Comparison of ENCODE assay signal across 24 cellular contexts in the genomic region with DNA sequence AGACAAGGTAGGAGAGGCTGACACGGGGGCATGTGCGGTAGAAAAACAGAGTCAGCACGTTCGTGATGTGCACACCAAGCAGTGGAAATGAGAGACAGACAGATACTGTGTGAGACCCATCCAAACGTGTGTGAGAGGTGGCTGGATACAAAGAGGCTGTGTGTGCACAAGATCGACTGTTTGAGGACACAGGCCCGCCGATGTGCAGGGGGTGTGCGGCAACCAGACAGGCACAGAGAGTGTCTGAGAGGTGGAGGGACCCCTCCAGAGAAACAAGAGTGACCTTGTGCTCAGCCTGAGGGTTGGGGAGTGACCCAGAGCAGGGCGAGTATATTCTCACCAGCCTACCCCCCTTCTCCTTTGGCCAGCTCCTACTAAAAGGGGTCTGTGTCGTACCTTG.
A peak's percentile ranks its signal among the peaks of the same experiment; 100 is the strongest.
DNase-seq lines count a peak whose midpoint lies in the region; ATAC-seq, FAIRE-seq and TF ChIP-seq lines count a peak whose summit lies in the region.
"Had no signal": no experiment of that assay in that cellular context is flagged by ENCODE, and none has a peak within 500 bp of the region (broad histone marks: within the 10 kb centered on the region; RNA-seq: fewer than 3 reads in every experiment).

No MANE protein-coding gene starts in this region.

- H3K4ac ChIP-seq in neuronal stem cell (ENCODE audit: low read length): no peak overlapping the region

- 18% methylated on average over 11 of the region's 11 CpGs for WGBS in K562 (ENCODE audit: insufficient coverage, low coverage, missing lambda C conversion rate)
- WGBS in heart left ventricle, 4 donors: 36 to 56% (median 48%) methylated on average over 11 of the region's 11 CpGs
- WGBS in neuronal stem cell (ENCODE audit: extremely low coverage in 2 of 2, insufficient read length in 2 of 2, insufficient replicate concordance in 1 of 2), 2 donors: no CpG with 5 or more reads among the region's 11 CpGs

- H3K4me2 ChIP-seq in BLaER1 (peak overlapping the region; percentile 38), K562 (ENCODE audit: insufficient read depth, low read length) (no peak overlapping the region), neuronal stem cell (ENCODE audit: insufficient read depth, low read length, poor library complexity, severe bottlenecking) (no peak overlapping the region)

- H2AFZ ChIP-seq in K562 (ENCODE audit: low read depth, low read length): no peak overlapping the region
- no peak overlapping the region for H2AFZ ChIP-seq in neuronal stem cell (ENCODE audit: low read length)

- no peak overlapping the region for H2BK12ac ChIP-seq in neuronal stem cell (ENCODE audit: low read length)

- TF ChIP-seq CTCF in K562 (IDR thresholded peaks at IDR 0.05 in 2 of 3, conservative IDR thresholded peaks at IDR 0.05 in 1 of 3; ENCODE audit: insufficient read depth in 2 of 3, low read depth in 1 of 3, low read length in 3 of 3) (no peak), heart left ventricle (IDR thresholded peaks at IDR 0.05) (no peak), ascending aorta (IDR thresholded peaks at IDR 0.05) (no peak)

- H3K27me3 ChIP-seq in BLaER1 (no peaks in the 10 kb centered on the region), K562 (ENCODE audit: control insufficient read depth in 2 of 2, insufficient read depth in 2 of 2, low read length in 2 of 2) (peaks cover 2 to 17% of the 10 kb centered on the region in 2 experiments; a peak in 4 of 5 replicates), heart left ventricle (no peaks in the 10 kb centered on the region), neuronal stem cell (ENCODE audit: control insufficient read depth in 3 of 3, insufficient read depth in 3 of 3, low read depth in 1 of 3, low read length in 3 of 3) (no peaks in the 10 kb centered on the region), ascending aorta (no peaks in the 10 kb centered on the region)
- H3K27me3 ChIP-seq: gastroesophageal sphincter, SJSA1, upper lobe of left lung had no signal

- TF ChIP-seq POLR2A in K562 (conservative IDR thresholded peaks at IDR 0.05) (no peak), heart left ventricle (IDR thresholded peaks at IDR 0.05) (no peak)

- no peak for DNase-seq in K562 (ENCODE audit: extremely low read depth in 1 of 4, low spot score in 3 of 4)
- no peak for DNase-seq in heart left ventricle
- no peak for DNase-seq in neuronal stem cell (ENCODE audit: low spot score)
- no peak for DNase-seq in ascending aorta (ENCODE audit: low spot score in 2 of 2)
- DNase-seq in RCC 7860 (ENCODE audit: low spot score): no peak
- no peak for DNase-seq in NCI-H2029 (lab: John Stamatoyannopoulos, UW)
- DNase-seq in SW 1271 (lab: John Stamatoyannopoulos, UW): no peak
- DNase-seq: activated CD4-positive, alpha-beta T cell treated with anti-CD3 and anti-CD28 coated beads for 4 hours; activated naive CD4-positive, alpha-beta T cell; CD4-positive, CD25-positive, alpha-beta regulatory T cell; DMS53; immature natural killer cell; lower lobe of right lung; natural killer cell; NCI-H1092 treated with DMSO at 0.1 percent for 48 hours; NCI-H526; stimulated activated CD4-positive, alpha-beta T cell treated with anti-CD3 and anti-CD28 coated beads, Interleukin-15, amount 100 ng/mL, for 24 hours; stimulated activated naive CD4-positive, alpha-beta T cell; T1000 had no signal

- H2BK15ac ChIP-seq in neuronal stem cell (ENCODE audit: low read length): peak overlapping the region; percentile 9

- no peak overlapping the region for H2BK5ac ChIP-seq in neuronal stem cell (ENCODE audit: low read length)

- H3K79me2 ChIP-seq in K562 (ENCODE audit: control insufficient read depth, insufficient read depth, low read length): no peaks in the 10 kb centered on the region

- ATAC-seq in K562: peak; percentile 39
- ATAC-seq in heart left ventricle: peak; percentile 4 to 29 (median 16)
- ATAC-seq: gastroesophageal sphincter, lower lobe of right lung, natural killer cell had no signal

- peak overlapping the region; percentile 34 for H2AK5ac ChIP-seq in neuronal stem cell (ENCODE audit: low read depth, low read length)

- BruUV-seq in K562 (replicated peaks; lab: Mats Ljungman, UMichigan): no TSS peak

- no peak for TF ChIP-seq RAD21 in K562 (CRISPR knock-in tag; conservative IDR thresholded peaks at IDR 0.05 in 1 of 2, IDR thresholded peaks at IDR 0.05 in 1 of 2)

- no peaks in the 10 kb centered on the region for H3K79me1 ChIP-seq in neuronal stem cell (ENCODE audit: low read depth, low read length)

- POLR2A ChIA-PET in K562 (lab: Yijun Ruan, JAX): interaction anchor here (0.5 to 1.5 kb wide), 6 partner anchors 9 to 52 kb away, joined by 3 to 6 read pairs (median 4); no protein-coding TSS in a partner anchor

- H3K36me3 ChIP-seq in BLaER1: peaks cover 34% of the 10 kb centered on the region
- no peaks in the 10 kb centered on the region for H3K36me3 ChIP-seq in K562 (ENCODE audit: control insufficient read depth, insufficient read depth, low read length)
- H3K36me3 ChIP-seq in heart left ventricle: no peaks in the 10 kb centered on the region
- H3K36me3 ChIP-seq in neuronal stem cell (replicated peaks in 1 of 2; ENCODE audit: control insufficient read depth in 2 of 2, insufficient read depth in 2 of 2, low read length in 2 of 2): peaks cover 0 to 4% of the 10 kb centered on the region in 2 donors
- no peaks in the 10 kb centered on the region for H3K36me3 ChIP-seq in ascending aorta
- H3K36me3 ChIP-seq: gastroesophageal sphincter, lower lobe of right lung, SJSA1, upper lobe of left lung had no signal

- H4K20me1 ChIP-seq in BLaER1: peaks cover 41% of the 10 kb centered on the region
- 0 out of 2 replicates have a peak, but pooled peaks cover 15% of the 10 kb centered on the region for H4K20me1 ChIP-seq in K562 (replicated peaks; ENCODE audit: control insufficient read depth, insufficient read depth, low read length)

- H3K9me3 ChIP-seq in BLaER1 (no peaks in the 10 kb centered on the region), K562 (replicated peaks; ENCODE audit: control insufficient read depth, insufficient read depth, low read depth, low read length) (no peaks in the 10 kb centered on the region), heart left ventricle (no peaks in the 10 kb centered on the region), neuronal stem cell (replicated peaks in 1 of 2; ENCODE audit: control insufficient read depth in 2 of 2, insufficient read depth in 1 of 2, low read depth in 1 of 2, low read length in 2 of 2) (no peaks in the 10 kb centered on the region), ascending aorta (no peaks in the 10 kb centered on the region)
- H3K9me3 ChIP-seq: gastroesophageal sphincter, lower lobe of right lung, SJSA1, upper lobe of left lung had no signal

- no peak for FAIRE-seq in K562 (lab: Jason Lieb, UNC)
- no peak for FAIRE-seq in RCC 7860 (lab: Jason Lieb, UNC)

- no peak overlapping the region for H3K4me3 ChIP-seq in BLaER1
- H3K4me3 ChIP-seq in K562: no peak overlapping the region
- H3K4me3 ChIP-seq in heart left ventricle: peak overlapping the region in 1 of 12 donors; percentile 2
- H3K4me3 ChIP-seq in neuronal stem cell (ENCODE audit: low read length in 2 of 2): no peak overlapping the region
- no peak overlapping the region for H3K4me3 ChIP-seq in ascending aorta
- H3K4me3 ChIP-seq: gastroesophageal sphincter, lower lobe of right lung, SJSA1, upper lobe of left lung had no signal

- H4K91ac ChIP-seq in neuronal stem cell (ENCODE audit: low read depth, low read length, poor library complexity): no peak overlapping the region

- H3K18ac ChIP-seq in neuronal stem cell (ENCODE audit: low read length): peak overlapping the region; percentile 32

- intact Hi-C loops in K562 (cut with micrococcal nuclease): no loop called here
- intact Hi-C loops in heart left ventricle (cut with DNase I): no loop called here
- intact Hi-C loops in ascending aorta (cut with DNase I): no loop called here

- no peak for TF ChIP-seq EP300 in K562 (IDR thresholded peaks at IDR 0.05; ENCODE audit: low read length)

- H3K9ac ChIP-seq in BLaER1 (peak overlapping the region; percentile 5), K562 (ENCODE audit: insufficient read depth in 1 of 2, low read depth in 2 of 2, low read length in 2 of 2) (peak overlapping the region in 1 of 2 experiments; percentile 24; a peak in 1 of 4 replicates), neuronal stem cell (ENCODE audit: low read depth, low read length, poor library complexity) (no peak overlapping the region)

- CTCF ChIA-PET in K562 (lab: Yijun Ruan, JAX; ENCODE audit: low intra/inter-chr PET ratio): no interaction called here

- H3K27ac ChIP-seq in BLaER1: peak overlapping the region; percentile 51
- no peak overlapping the region for H3K27ac ChIP-seq in K562 (ENCODE audit: extremely low read depth, low read depth, low read length)
- peak overlapping the region; percentile 9 to 98 (median 80) for H3K27ac ChIP-seq in heart left ventricle
- H3K27ac ChIP-seq in neuronal stem cell (replicated peaks; ENCODE audit: low read length): no peak overlapping the region
- H3K27ac ChIP-seq in ascending aorta: no peak overlapping the region
- H3K27ac ChIP-seq: epithelial cell of prostate, gastroesophageal sphincter, lower lobe of right lung, SJSA1 had no signal

- no peak overlapping the region for H2BK120ac ChIP-seq in neuronal stem cell (ENCODE audit: low read depth, low read length)

- H4K8ac ChIP-seq in neuronal stem cell (ENCODE audit: low read depth, low read length): peak overlapping the region; percentile 4

- no peaks in the 10 kb centered on the region for H3K9me1 ChIP-seq in K562 (ENCODE audit: control insufficient read depth, insufficient read depth, low read length)

- peaks cover 35% of the 10 kb centered on the region for H3K4me1 ChIP-seq in BLaER1
- peaks cover 0 to 8% of the 10 kb centered on the region in 2 experiments; a peak in 4 of 5 replicates for H3K4me1 ChIP-seq in K562 (replicated peaks in 1 of 2; ENCODE audit: control insufficient read depth in 2 of 2, insufficient read depth in 2 of 2, low read length in 2 of 2)
- H3K4me1 ChIP-seq in heart left ventricle: peaks cover 0 to 92% (median 65%) of the 10 kb centered on the region in 12 donors
- peaks cover 7 to 27% of the 10 kb centered on the region in 2 donors for H3K4me1 ChIP-seq in neuronal stem cell (ENCODE audit: control insufficient read depth in 2 of 2, insufficient read depth in 1 of 2, low read depth in 1 of 2, low read length in 2 of 2)
- peaks cover 7 to 24% of the 10 kb centered on the region in 2 donors for H3K4me1 ChIP-seq in ascending aorta

- peak overlapping the region; percentile 6 for H3K23ac ChIP-seq in neuronal stem cell (ENCODE audit: low read depth, low read length, poor library complexity)

- in situ Hi-C loops in K562 (cut with MboI): no loop called here

- H3K14ac ChIP-seq in neuronal stem cell (ENCODE audit: low read length): no peak overlapping the region

TF ChIP-seq in K562, 482 proteins besides CTCF, POLR2A, EP300 and RAD21:
- TF ChIP-seq EGR1 (conservative IDR thresholded peaks at IDR 0.05): no peak

Comparison
In these comparisons a context has a peak if more than half of its experiments do, and no peak if none do; other contexts are left out.
1. H3K27ac ChIP-seq: peak in BLaER1 (single experiment) and heart left ventricle (12 of 12); none in K562 (single experiment), neuronal stem cell (single experiment) and ascending aorta (0 of 2).